ENCODE assay signal across 14 cellular contexts in genomic region chr20:8435251-8436035, GRCh38.
"Had no signal": no experiment of that assay in that cellular context is flagged by ENCODE, and none has a peak within 500 bp of the region (broad histone marks: within the 10 kb centered on the region; RNA-seq: fewer than 3 reads in every experiment).

No MANE protein-coding gene starts in this region.

- H3K9me3 ChIP-seq: ascending aorta, esophagus muscularis mucosa, ovary, sigmoid colon had no signal

- H3K27ac ChIP-seq: ascending aorta, dorsolateral prefrontal cortex, esophagus muscularis mucosa, ovary, sigmoid colon, WERI-Rb-1 had no signal

- H3K27me3 ChIP-seq: ascending aorta, dorsolateral prefrontal cortex, esophagus muscularis mucosa, ovary, sigmoid colon had no signal

- DNase-seq: activated CD4-positive, alpha-beta T cell treated with anti-CD3 and anti-CD28 coated beads for 36 hours; activated CD8-positive, alpha-beta memory T cell treated with anti-CD3 and anti-CD28 coated beads, Interleukin-2, amount 50 U/mL, for 48 hours; activated CD8-positive, alpha-beta T cell treated with anti-CD3 and anti-CD28 coated beads, Interleukin-2, amount 10 ng/mL, durations not matched to agents 7 days and 5 days; dorsolateral prefrontal cortex; ovary; sigmoid colon; stimulated activated CD4-positive, alpha-beta T cell treated with anti-CD3 and anti-CD28 coated beads, Interleukin-12 subunit alpha, Interleukin-12 subunit beta, amount 100 ng/mL, for 4 hours; stimulated activated naive CD4-positive, alpha-beta T cell treated with Interleukin-2 at 50 U/mL for 16 hours; WERI-Rb-1 had no signal

- FAIRE-seq: bronchial epithelial cell, islet of Langerhans had no signal

- H3K4me1 ChIP-seq: ascending aorta had no signal

- H3K36me3 ChIP-seq: ascending aorta, esophagus muscularis mucosa, ovary, sigmoid colon, WERI-Rb-1 had no signal

- ATAC-seq: activated CD4-positive, alpha-beta T cell treated with anti-CD3 and anti-CD28 coated beads for 36 hours; activated CD8-positive, alpha-beta T cell treated with anti-CD3 and anti-CD28 coated beads, Interleukin-2, amount 10 ng/mL, durations not matched to agents 7 days and 5 days; left lobe of liver had no signal

- H3K4me3 ChIP-seq: ascending aorta, dorsolateral prefrontal cortex, esophagus muscularis mucosa, ovary, sigmoid colon had no signal
